In the genomic region with DNA sequence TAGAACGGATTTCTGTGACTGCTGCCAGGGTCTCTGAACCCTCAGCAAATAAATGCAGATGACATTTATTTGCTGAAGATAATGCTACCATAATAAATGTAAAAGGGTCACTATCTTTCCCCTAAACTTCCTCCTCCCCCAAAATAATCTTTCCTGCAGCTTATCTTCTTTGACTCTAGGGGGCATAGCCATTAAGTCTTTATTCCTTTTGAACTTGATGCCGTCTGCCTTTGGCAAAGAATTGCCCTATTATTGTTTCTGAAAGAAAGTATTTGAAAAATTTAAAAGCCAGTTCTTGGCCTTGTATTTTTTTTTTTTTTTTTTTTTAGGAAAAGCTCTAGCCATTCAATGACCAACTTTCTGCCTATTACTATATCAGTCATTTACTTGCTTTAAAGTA, we compare ENCODE assay signal across 8 cellular contexts.
DNase-seq lines count a peak whose midpoint lies in the region; ATAC-seq and TF ChIP-seq lines count a peak whose summit lies in the region.

No MANE protein-coding gene starts in this region.

- WGBS in heart right ventricle, 2 donors = 15 to 27% methylated on average over 2 of the region's 2 CpGs

- H3K9ac ChIP-seq in skeletal muscle satellite cell (ENCODE audit: low read depth, low read length) = peak overlapping the region; percentile 38

- H3K9me3 ChIP-seq in heart right ventricle = no peaks in the 10 kb centered on the region
- H3K9me3 ChIP-seq in skeletal muscle satellite cell (replicated peaks; ENCODE audit: low read length) = no peaks in the 10 kb centered on the region

- H3K27me3 ChIP-seq in heart right ventricle (no peaks in the 10 kb centered on the region), skeletal muscle satellite cell (ENCODE audit: control insufficient read depth, insufficient read depth, low read length) (no peaks in the 10 kb centered on the region)

- intact Hi-C loops in heart right ventricle (cut with DNase I) (loop anchor here in 9 of 10 donors (2.0 to 10.0 kb wide), 7 partner anchors 63 to 107 kb away; partner anchors contain the start of gene ACSL3 (in 6 of the 9)), left ventricle myocardium superior (cut with micrococcal nuclease) (loop anchor here (10.0 kb wide), 2 partner anchors 47 to 93 kb away; no protein-coding TSS in a partner anchor)

- H3K4me1 ChIP-seq in heart right ventricle (peaks cover 6 to 48% (median 33%) of the 10 kb centered on the region in 9 donors), skeletal muscle satellite cell (ENCODE audit: control insufficient read depth, insufficient read depth, low read length) (peaks cover 19% of the 10 kb centered on the region)

- DNase-seq in heart right ventricle (no peak), left ventricle myocardium superior (no peak), NOMO-1 (lab: John Stamatoyannopoulos, UW; ENCODE audit: unreplicated experiment in 2 of 2) (peak; percentile 37 to 69), epidermal melanocyte (ENCODE audit: insufficient read length, low spot score) (peak; percentile 69)

- peak in 4 of 8 donors; percentile 22 to 51 (median 39) for ATAC-seq in heart right ventricle
- no peak for ATAC-seq in left ventricle myocardium superior
- ATAC-seq in HG03460 (IDR thresholded peaks at IDR 0.05; ENCODE audit: unreplicated experiment) = no peak
- no peak for ATAC-seq in GM21825 (IDR thresholded peaks at IDR 0.05; ENCODE audit: unreplicated experiment)
- ATAC-seq in HG03521 (IDR thresholded peaks at IDR 0.05; ENCODE audit: unreplicated experiment) = no peak

- H3K4me3 ChIP-seq in heart right ventricle (no peak overlapping the region), skeletal muscle satellite cell (ENCODE audit: low read length) (no peak overlapping the region)

- H3K27ac ChIP-seq in heart right ventricle = peak overlapping the region in 4 of 10 donors; percentile 37 to 60 (median 49)

- H3K4me2 ChIP-seq in skeletal muscle satellite cell (ENCODE audit: low read length) = no peak overlapping the region

- TF ChIP-seq CTCF in heart right ventricle (IDR thresholded peaks at IDR 0.05) = peak in 7 of 9 donors; percentile 40 to 63 (median 48)

- H3K36me3 ChIP-seq in heart right ventricle (no peaks in the 10 kb centered on the region), skeletal muscle satellite cell (ENCODE audit: insufficient read depth, low read length) (no peaks in the 10 kb centered on the region)

Comparison
In these comparisons a context has a peak if more than half of its experiments do, and no peak if none do; other contexts are left out.
1. DNase-seq: peak in NOMO-1 (2 of 2) and epidermal melanocyte (single experiment); none in heart right ventricle (0 of 2) and left ventricle myocardium superior (single experiment).